In genomic region chr14:90330203-90331196, GRCh38 we compare ENCODE assay signal across 9 cellular contexts. TPM values are rescaled to one million over a fixed set of nuclear protein-coding genes. Genes with fewer than 3 reads are reported as not detected.
DNase-seq lines count a peak whose midpoint lies in the region; ATAC-seq and TF ChIP-seq lines count a peak whose summit lies in the region.
"Had no signal": no experiment of that assay in that cellular context is flagged by ENCODE, and none has a peak within 500 bp of the region (broad histone marks: within the 10 kb centered on the region; RNA-seq: fewer than 3 reads in every experiment).

No MANE protein-coding gene starts in this region.

- DNase-seq in AG09309 (ENCODE audit: low read depth), result no peak
- no peak for DNase-seq in cardiac fibroblast (ENCODE audit: low read depth in 2 of 2)
- DNase-seq in naive thymus-derived CD4-positive, alpha-beta T cell, result no peak
- no peak for DNase-seq in midbrain (lab: John Stamatoyannopoulos, UW)
- DNase-seq: activated CD8-positive, alpha-beta memory T cell treated with anti-CD3 and anti-CD28 coated beads, Interleukin-2, amount 50 U/mL, for 4 hours had no signal

- no peaks in the 10 kb centered on the region for H3K36me3 ChIP-seq in naive thymus-derived CD4-positive, alpha-beta T cell (ENCODE audit: control insufficient read depth in 2 of 3, insufficient read depth in 3 of 3, low read length in 3 of 3)

- H3K27ac Mint-ChIP-seq in IgD-negative memory B cell, result peak overlapping the region in 2 of 3 donors; percentile 97 to 98
- H3K27ac Mint-ChIP-seq in naive thymus-derived CD4-positive, alpha-beta T cell, result peak overlapping the region; percentile 86 to 97 (median 92)

- H3K4me1 Mint-ChIP-seq in IgD-negative memory B cell, result peaks cover 15 to 16% (median 15%) of the 10 kb centered on the region in 3 donors
- peaks cover 20 to 52% (median 41%) of the 10 kb centered on the region in 7 donors for H3K4me1 Mint-ChIP-seq in naive thymus-derived CD4-positive, alpha-beta T cell

- no peak overlapping the region for H3K27ac ChIP-seq in naive thymus-derived CD4-positive, alpha-beta T cell (ENCODE audit: low read depth, low read length)

- intact Hi-C loops in naive thymus-derived CD4-positive, alpha-beta T cell (cut with micrococcal nuclease), result loop anchor here (1.0 to 5.0 kb wide), 10 partner anchors 53 to 1792 kb away; partner anchors contain the start of genes CPSF2 (in 1 of the 2), EFCAB11 (in 1 of the 2), NDUFB1 (in 1 of the 2) and PPP4R3A (in 1 of the 2)

- peaks cover 4% of the 10 kb centered on the region for H3K36me3 Mint-ChIP-seq in IgD-negative memory B cell
- peaks cover 0 to 7% (median 0%) of the 10 kb centered on the region in 5 donors for H3K36me3 Mint-ChIP-seq in naive thymus-derived CD4-positive, alpha-beta T cell

- H3K4me3 ChIP-seq in AG09309 (ENCODE audit: control insufficient read depth, low read depth, low read length), result peak overlapping the region; percentile 83
- peak overlapping the region; percentile 65 to 66 for H3K4me3 ChIP-seq in cardiac fibroblast (replicated peaks in 1 of 2; ENCODE audit: low read depth in 2 of 2, low read length in 2 of 2)
- peak overlapping the region; percentile 91 for H3K4me3 ChIP-seq in naive thymus-derived CD4-positive, alpha-beta T cell (ENCODE audit: low read length)

- H3K9me3 ChIP-seq in naive thymus-derived CD4-positive, alpha-beta T cell (ENCODE audit: control insufficient read depth in 2 of 3, low read length in 3 of 3), result no peaks in the 10 kb centered on the region

- no peak for TF ChIP-seq CTCF in AG09309 (IDR thresholded peaks at IDR 0.05; ENCODE audit: control insufficient read depth, insufficient read depth, low read depth, low read length, missing control alignments)
- no peak for TF ChIP-seq CTCF in cardiac fibroblast (IDR thresholded peaks at IDR 0.05; ENCODE audit: low read depth, low read length)

- peak overlapping the region; percentile 93 to 99 (median 96) for H3K4me3 Mint-ChIP-seq in IgD-negative memory B cell
- H3K4me3 Mint-ChIP-seq in naive thymus-derived CD4-positive, alpha-beta T cell, result peak overlapping the region; percentile 90 to 95 (median 93)

- CTCF ChIA-PET in naive thymus-derived CD4-positive, alpha-beta T cell (lab: Charles Lee), result interaction anchor here (1.9 kb wide), 1 partner anchor 56 kb away, joined by 8 read pairs; no protein-coding TSS in a partner anchor

- peaks cover 3% of the 10 kb centered on the region for H3K27me3 Mint-ChIP-seq in IgD-negative memory B cell
- peaks cover 2 to 15% (median 3%) of the 10 kb centered on the region in 5 donors for H3K27me3 Mint-ChIP-seq in naive thymus-derived CD4-positive, alpha-beta T cell

- POLR2A ChIA-PET in naive thymus-derived CD4-positive, alpha-beta T cell (lab: Charles Lee), result interaction anchor here (0.7 to 3.6 kb wide), 5 partner anchors 52 to 1505 kb away, joined by 3 to 41 read pairs (median 7); partner anchors contain the start of gene CALM1

- no peaks in the 10 kb centered on the region for H3K27me3 ChIP-seq in naive thymus-derived CD4-positive, alpha-beta T cell (ENCODE audit: control insufficient read depth in 2 of 2, insufficient read depth in 2 of 2, low read length in 2 of 2)

- no peak for ATAC-seq in naive thymus-derived CD4-positive, alpha-beta T cell
- no peak for ATAC-seq in HG02623 (IDR thresholded peaks at IDR 0.05; ENCODE audit: unreplicated experiment)
- no peak for ATAC-seq in HG03095 (IDR thresholded peaks at IDR 0.05; ENCODE audit: unreplicated experiment)
- no peak for ATAC-seq in GM21723 (IDR thresholded peaks at IDR 0.05; ENCODE audit: unreplicated experiment)

- H3K9me3 Mint-ChIP-seq in IgD-negative memory B cell, result no peaks in the 10 kb centered on the region
- H3K9me3 Mint-ChIP-seq in naive thymus-derived CD4-positive, alpha-beta T cell, result no peaks in the 10 kb centered on the region

- H3K4me1 ChIP-seq in naive thymus-derived CD4-positive, alpha-beta T cell (ENCODE audit: control insufficient read depth in 2 of 2, insufficient read depth in 2 of 2, low read length in 2 of 2), result peaks cover 0 to 9% of the 10 kb centered on the region in 2 donors

RNA-seq across cellular contexts. Expression of gene NRDE2, which starts 1.2 kb away (rescaled TPM):
- polyA plus RNA-seq in IgD-negative memory B cell, result 11.6 TPM
- 10 to 100 TPM; 23.6 to 30.2 (median 28.7) TPM for total RNA-seq in naive thymus-derived CD4-positive, alpha-beta T cell
- polyA plus RNA-seq in naive thymus-derived CD4-positive, alpha-beta T cell, result 1 to 10 TPM; 8.4 to 8.5 TPM
